In the genomic region with DNA sequence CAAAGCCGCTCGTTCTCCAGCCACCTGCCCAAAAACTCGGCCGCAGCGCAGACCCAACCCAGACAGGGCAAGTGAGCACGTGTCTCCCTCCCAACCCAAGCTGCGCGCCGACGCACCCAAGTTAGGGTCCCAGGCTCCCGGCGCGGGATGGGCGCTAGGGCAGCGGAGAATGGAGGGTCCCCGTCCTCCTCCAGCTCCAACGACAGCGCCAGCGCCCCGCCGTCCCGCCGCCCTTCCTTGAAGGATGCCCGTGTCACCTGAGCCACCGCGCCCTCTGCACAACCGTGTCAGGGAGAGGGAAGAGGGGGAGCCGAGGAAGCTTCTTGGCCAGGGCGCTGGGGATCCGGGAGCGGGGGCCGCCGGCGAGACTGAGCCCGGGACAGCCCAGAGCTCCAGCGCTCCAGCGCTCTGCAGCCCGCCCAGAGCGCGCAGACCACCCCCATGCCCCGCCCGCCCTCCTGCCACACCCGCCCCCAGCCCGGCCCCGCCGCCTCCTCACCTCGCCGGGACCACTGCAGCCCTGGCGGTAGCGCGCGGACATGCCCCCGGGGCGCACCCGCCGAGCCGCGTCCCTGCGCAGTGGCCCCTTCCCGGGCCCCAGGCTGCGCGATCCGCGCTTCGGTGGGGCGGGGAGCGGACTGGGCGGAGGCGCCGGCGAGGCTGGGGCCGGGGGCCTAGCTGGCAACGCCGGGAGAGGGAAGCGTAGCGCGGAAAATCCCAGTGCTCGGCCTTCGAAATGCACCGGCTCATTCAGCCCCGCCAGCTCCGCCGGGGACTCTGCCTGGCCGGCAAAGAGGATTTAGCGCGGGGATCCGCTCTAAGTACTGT, we compare ENCODE assay signal across 8 cellular contexts. TPM values are rescaled to one million over a fixed set of nuclear protein-coding genes. Genes with fewer than 3 reads are reported as not detected.
DNase-seq lines count a peak whose midpoint lies in the region; TF ChIP-seq lines count a peak whose summit lies in the region.

TSS of gene SLC16A12 (minus strand) at position 410 of the 828 bp plus-strand sequence. CDS start 73,016 bp downstream, outside the sequence.

- peaks cover 0 to 2% (median 0%) of the 10 kb centered on the region in 8 donors for H3K9me3 Mint-ChIP-seq in CD4-positive, alpha-beta memory T cell
- no peaks in the 10 kb centered on the region for H3K9me3 Mint-ChIP-seq in osteocyte (ENCODE audit: unreplicated experiment)

- H3K4me2 ChIP-seq in PC-9 = peak within 1 kb of the TSS; percentile 67

- no peak within 1 kb of the TSS for H3K4me3 ChIP-seq in CD4-positive, alpha-beta memory T cell (ENCODE audit: low read length in 2 of 2)
- H3K4me3 ChIP-seq in PC-9 (peak within 1 kb of the TSS; percentile 29; the same call in 1 of the 2 replicates), fibroblast of villous mesenchyme (ENCODE audit: low read depth, low read length) (peak within 1 kb of the TSS; percentile 54)

- no peaks in the 10 kb centered on the region for H4K20me1 ChIP-seq in PC-9 (ENCODE audit: insufficient read depth)

- no peaks in the 10 kb centered on the region for H3K36me3 Mint-ChIP-seq in CD4-positive, alpha-beta memory T cell
- H3K36me3 Mint-ChIP-seq in osteocyte (ENCODE audit: unreplicated experiment) = peaks cover 6% of the 10 kb centered on the region

- CTCF ChIA-PET in CD4-positive, alpha-beta memory T cell (lab: Charles Lee; ENCODE audit: partially characterized antibody) = no interaction called here
- CTCF ChIA-PET in PC-9 (lab: Charles Lee) = no interaction called here

- no peaks in the 10 kb centered on the region for H3K79me2 ChIP-seq in PC-9 (ENCODE audit: low read depth)

- 0 out of 2 replicates have a peak within 1 kb of the TSS, but pooled peaks have one; percentile 16 for H2AFZ ChIP-seq in PC-9

- no TSS peak for BruUV-seq in PC-9 (replicated peaks; lab: Mats Ljungman, UMichigan)

- peak within 1 kb of the TSS in 7 of 8 donors; percentile 10 to 69 (median 44) for H3K4me3 Mint-ChIP-seq in CD4-positive, alpha-beta memory T cell
- H3K4me3 Mint-ChIP-seq in osteocyte (ENCODE audit: unreplicated experiment) = peak within 1 kb of the TSS; percentile 80

- H3K4me1 ChIP-seq in CD4-positive, alpha-beta memory T cell (ENCODE audit: insufficient read depth, low read length) = no peaks in the 10 kb centered on the region
- no peaks in the 10 kb centered on the region for H3K4me1 ChIP-seq in PC-9 (replicated peaks; ENCODE audit: insufficient read depth)

- H3K27ac ChIP-seq in CD4-positive, alpha-beta memory T cell (ENCODE audit: low read depth, low read length) = no peak within 1 kb of the TSS
- H3K27ac ChIP-seq in PC-9 = no peak within 1 kb of the TSS

- TF ChIP-seq CTCF in PC-9 (conservative IDR thresholded peaks at IDR 0.05) (no peak), fibroblast of villous mesenchyme (IDR thresholded peaks at IDR 0.05; ENCODE audit: insufficient read depth, low read depth, low read length) (no peak), osteocyte (IDR thresholded peaks at IDR 0.05) (peak; percentile 31)

- H3F3A ChIP-seq in PC-9 (ENCODE audit: insufficient read depth, low read depth) = no peaks in the 10 kb centered on the region

- intact Hi-C loops in CD4-positive, alpha-beta memory T cell (cut with micrococcal nuclease) = no loop called here
- intact Hi-C loops in PC-9 (cut with micrococcal nuclease; ENCODE audit: unreplicated experiment) = no loop called here

- peak within 1 kb of the TSS in 1 of 7 donors; percentile 69 for H3K27ac Mint-ChIP-seq in CD4-positive, alpha-beta memory T cell
- peak within 1 kb of the TSS; percentile 58 for H3K27ac Mint-ChIP-seq in osteocyte (ENCODE audit: unreplicated experiment)

- H3K36me3 ChIP-seq in CD4-positive, alpha-beta memory T cell (ENCODE audit: insufficient read depth, low read length) = no peaks in the 10 kb centered on the region
- H3K36me3 ChIP-seq in PC-9 (ENCODE audit: low read depth) = no peaks in the 10 kb centered on the region

- POLR2A ChIA-PET in CD4-positive, alpha-beta memory T cell (lab: Charles Lee; ENCODE audit: partially characterized antibody) = no interaction called here
- POLR2A ChIA-PET in PC-9 (lab: Charles Lee; ENCODE audit: unreplicated experiment) = interaction anchor here (0.6 kb wide), 1 partner anchor 18 kb away, joined by 7 read pairs; no protein-coding TSS in a partner anchor

- no peaks in the 10 kb centered on the region for H3K9me2 ChIP-seq in PC-9 (ENCODE audit: insufficient read depth)

- DNase-seq in CD4-positive, alpha-beta memory T cell = no peak
- DNase-seq in PC-9 (no peak), fibroblast of villous mesenchyme (ENCODE audit: low read depth) (peak; percentile 19), osteocyte (ENCODE audit: extremely low spot score, unreplicated experiment) (peak; percentile 86), NCI-H2196 (lab: John Stamatoyannopoulos, UW; ENCODE audit: unreplicated experiment) (no peak), NCI-H1105 treated with DMSO at 0.1 percent for 48 hours (lab: John Stamatoyannopoulos, UW) (no peak), mucosa of gallbladder (ENCODE audit: low spot score) (no peak)
- no peak for DNase-seq in stimulated activated CD4-positive, alpha-beta T cell treated with anti-CD3 and anti-CD28 coated beads, Interleukin-4, amount 100 ng/mL, for 4 hours

- H3K4me1 Mint-ChIP-seq in CD4-positive, alpha-beta memory T cell = peaks cover 8 to 16% (median 10%) of the 10 kb centered on the region in 4 donors
- peaks cover 19% of the 10 kb centered on the region for H3K4me1 Mint-ChIP-seq in osteocyte (ENCODE audit: unreplicated experiment)

- H3K9me3 ChIP-seq in CD4-positive, alpha-beta memory T cell (ENCODE audit: control insufficient read depth in 1 of 2, low read length in 2 of 2) = no peaks in the 10 kb centered on the region
- no peaks in the 10 kb centered on the region for H3K9me3 ChIP-seq in PC-9 (ENCODE audit: insufficient read depth, low read depth)

- peaks cover 20% of the 10 kb centered on the region for H3K27me3 ChIP-seq in CD4-positive, alpha-beta memory T cell (ENCODE audit: insufficient read depth, low read length)
- H3K27me3 ChIP-seq in PC-9 (ENCODE audit: insufficient read depth, low read depth) = no peaks in the 10 kb centered on the region

- H3K27me3 Mint-ChIP-seq in CD4-positive, alpha-beta memory T cell = peaks cover 42 to 44% of the 10 kb centered on the region in 2 donors
- H3K27me3 Mint-ChIP-seq in osteocyte (ENCODE audit: unreplicated experiment) = no peaks in the 10 kb centered on the region

RNA-seq across cellular contexts. Expression of gene SLC16A12, which starts in this region (rescaled TPM):
- total RNA-seq in CD4-positive, alpha-beta memory T cell = not detected
- not detected for polyA plus RNA-seq in CD4-positive, alpha-beta memory T cell
- total RNA-seq in PC-9 (2021) = 0.65 and 0.74 TPM in 2 replicates
- total RNA-seq in fibroblast of villous mesenchyme = under 0.01 TPM in 2 replicates
- 7.9 and 8.4 TPM in 2 replicates for total RNA-seq in osteocyte
- 0.43 TPM for total RNA-seq in mucosa of gallbladder

Comparison
In these comparisons a context has a peak if more than half of its experiments do, and no peak if none do; other contexts are left out.
1. Peak in DNase-seq and H3K4me3 ChIP-seq in fibroblast of villous mesenchyme; RNA of the gene not detected or under 1 TPM.